1 cellular context compared by ENCODE assay signal in the genomic region with DNA sequence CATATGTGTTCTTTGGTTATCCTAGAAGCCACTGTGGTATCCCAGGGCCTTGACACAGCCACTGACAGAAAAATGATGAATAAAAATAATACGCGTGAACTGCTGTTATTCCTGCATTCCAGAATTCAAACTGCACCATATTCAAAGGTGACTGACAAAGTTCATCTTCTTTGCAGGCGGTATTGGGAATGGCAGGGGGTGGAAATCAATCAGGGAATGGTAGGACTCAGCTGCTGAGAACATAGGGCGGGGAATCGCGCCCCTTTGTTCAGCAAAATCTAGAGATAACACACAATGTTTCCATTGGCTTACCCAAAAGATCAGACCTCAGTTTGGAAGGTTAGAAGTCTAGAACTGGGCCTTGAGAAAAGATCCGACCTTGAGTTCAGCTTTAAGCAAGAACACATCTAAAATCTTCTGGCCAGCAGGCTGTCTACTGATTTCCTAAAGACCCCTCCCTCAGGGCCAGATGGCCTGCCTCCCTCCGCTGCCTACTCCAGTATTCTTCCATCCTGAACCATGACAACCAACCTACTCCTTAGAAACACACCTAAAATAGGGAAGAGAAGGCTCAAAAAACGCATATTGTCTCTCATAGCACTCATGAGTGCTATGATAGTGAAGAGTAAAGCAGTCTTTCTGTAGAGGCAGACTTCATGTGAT.
TF ChIP-seq lines count a peak whose summit lies in the region.

No MANE protein-coding gene starts in this region.

TF ChIP-seq in H1, 55 proteins besides CTCF, POLR2A, EP300 and RAD21:
- no peak for TF ChIP-seq CBX8 (IDR thresholded peaks at IDR 0.05; ENCODE audit: borderline replicate concordance, low read depth, low read length)
- no peak for TF ChIP-seq SUZ12 (IDR thresholded peaks at IDR 0.05; ENCODE audit: low read length)
- no peak for TF ChIP-seq CHD1 (IDR thresholded peaks at IDR 0.05; ENCODE audit: low read depth, low read length)
- no peak for TF ChIP-seq KDM4A (IDR thresholded peaks at IDR 0.05; ENCODE audit: low read depth, low read length, severe bottlenecking)
- no peak for TF ChIP-seq PHF8 (conservative IDR thresholded peaks at IDR 0.05; ENCODE audit: low read depth, low read length)
- no peak for TF ChIP-seq SP1 (IDR thresholded peaks at IDR 0.05; ENCODE audit: low read depth, low read length)
- TF ChIP-seq SP4 (IDR thresholded peaks at IDR 0.05; ENCODE audit: low read length): no peak
- TF ChIP-seq BCL11A (IDR thresholded peaks at IDR 0.05; ENCODE audit: low read depth in 2 of 2, low read length in 2 of 2): no peak
- TF ChIP-seq YY1 (IDR thresholded peaks at IDR 0.05; ENCODE audit: low read depth, low read length): no peak
- TF ChIP-seq, protein P1, sequence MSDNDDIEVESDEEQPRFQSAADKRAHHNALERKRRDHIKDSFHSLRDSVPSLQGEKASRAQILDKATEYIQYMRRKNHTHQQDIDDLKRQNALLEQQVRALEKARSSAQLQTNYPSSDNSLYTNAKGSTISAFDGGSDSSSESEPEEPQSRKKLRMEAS (IDR thresholded peaks at IDR 0.05): no peak
- TF ChIP-seq BRCA1 (IDR thresholded peaks at IDR 0.05; ENCODE audit: low read depth, low read length): no peak
- TF ChIP-seq ASH2L (IDR thresholded peaks at IDR 0.05; ENCODE audit: low read length): no peak
- TF ChIP-seq ZNF274 (IDR thresholded peaks at IDR 0.05; ENCODE audit: borderline replicate concordance, extremely low read depth, low read length): no peak
- TF ChIP-seq CREB1 (IDR thresholded peaks at IDR 0.05): no peak
- no peak for TF ChIP-seq NRF1 (IDR thresholded peaks at IDR 0.05; ENCODE audit: low read depth, low read length)
- no peak for TF ChIP-seq CBX5 (IDR thresholded peaks at IDR 0.05; ENCODE audit: low read depth, low read length)
